Comparison of ENCODE assay signal across 39 cellular contexts in the genomic region with DNA sequence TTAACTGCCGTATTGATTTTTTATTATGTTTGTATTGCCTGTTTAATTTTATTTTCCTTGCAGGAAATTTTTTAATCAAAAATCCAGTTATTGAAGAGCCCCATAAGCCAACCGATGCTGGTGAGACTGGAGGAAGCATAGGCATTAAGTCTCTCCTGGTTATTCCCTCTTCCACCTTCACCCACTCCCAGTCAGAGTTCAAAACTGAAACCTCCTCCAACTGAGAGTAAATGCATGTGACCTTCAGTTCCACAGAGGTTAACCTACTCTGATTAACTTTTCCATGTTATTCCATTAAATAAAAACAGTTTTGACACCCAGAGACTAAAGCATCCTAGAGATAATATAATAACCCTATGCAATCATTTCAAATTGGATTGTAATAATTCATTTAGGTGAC.
"Had no signal": no experiment of that assay in that cellular context is flagged by ENCODE, and none has a peak within 500 bp of the region (broad histone marks: within the 10 kb centered on the region; RNA-seq: fewer than 3 reads in every experiment).

No MANE protein-coding gene starts in this region.

- FAIRE-seq: astrocyte, bronchial epithelial cell had no signal

- H3K27me3 ChIP-seq: adrenal gland, ascending aorta, body of pancreas, brain microvascular endothelial cell, breast epithelium had no signal

- H3K9me3 ChIP-seq: adrenal gland, ascending aorta, body of pancreas, breast epithelium had no signal

- H3K4me1 ChIP-seq: adrenal gland, ascending aorta, breast epithelium had no signal

- H3K36me3 Mint-ChIP-seq: activated naive CD4-positive, alpha-beta T cell treated with anti-CD3 and anti-CD28 coated beads, Interleukin-2, amount 10 ng/mL, durations not matched to agents 7 days and 5 days; activated naive CD4-positive, alpha-beta T cell treated with anti-CD3 and anti-CD28 coated beads, Interleukin-2, amount 50 U/mL, for 24 hours; activated naive CD4-positive, alpha-beta T cell treated with anti-CD3 and anti-CD28 coated beads, Interleukin-2, amount 50 U/mL, for 72 hours; activated naive CD8-positive, alpha-beta T cell; activated naive CD8-positive, alpha-beta T cell treated with anti-CD3 and anti-CD28 coated beads for 36 hours; brain had no signal

- H3K9me3 Mint-ChIP-seq: activated naive CD4-positive, alpha-beta T cell treated with anti-CD3 and anti-CD28 coated beads for 36 hours; activated naive CD4-positive, alpha-beta T cell treated with anti-CD3 and anti-CD28 coated beads, Interleukin-2, amount 10 ng/mL, durations not matched to agents 7 days and 5 days; activated naive CD4-positive, alpha-beta T cell treated with anti-CD3 and anti-CD28 coated beads, Interleukin-2, amount 50 U/mL, for 24 hours; activated naive CD4-positive, alpha-beta T cell treated with anti-CD3 and anti-CD28 coated beads, Interleukin-2, amount 50 U/mL, for 72 hours; activated naive CD8-positive, alpha-beta T cell treated with anti-CD3 and anti-CD28 coated beads for 36 hours; activated naive CD8-positive, alpha-beta T cell treated with anti-CD3 and anti-CD28 coated beads, Interleukin-2, amount 10 ng/mL, durations not matched to agents 7 days and 5 days; activated naive CD8-positive, alpha-beta T cell treated with anti-CD3 and anti-CD28 coated beads, Interleukin-2, amount 50 U/mL, for 24 hours; activated T-cell treated with anti-CD3 and anti-CD28 coated beads, Interleukin-2, amount 50 U/mL, for 24 hours; activated T-cell treated with anti-CD3 and anti-CD28 coated beads, Interleukin-2, amount 50 U/mL, for 4 hours; activated T-cell treated with anti-CD3 and anti-CD28 coated beads, Interleukin-2, amount 50 U/mL, for 72 hours; activated T-helper 1 cell treated with anti-CD3 and anti-CD28 coated beads, Interleukin-12 subunit alpha, Interleukin-12 subunit beta, Interleukin-2, Interleukin-4 antibody, amounts not matched to agents 30 ng/mL and 10 ng/mL and 1 ng/mL, durations not matched to agents 14 hours and 24 hours and 36 hours; activated T-helper 17 cell treated with anti-CD3 and anti-CD28 coated beads, Interleukin-2, amount 50 U/mL, for 72 hours; activated T-helper 2 cell treated with anti-CD3 and anti-CD28 coated beads, Interferon-gamma antibody, Interleukin-2, Interleukin-4, amounts not matched to agents 10 μg/mL and 5 μg/mL and 100 μg/mL, durations not matched to agents 14 hours and 24 hours and 36 hours; central memory CD8-positive, alpha-beta T cell had no signal

- H3K4me3 ChIP-seq: adrenal gland, ascending aorta, body of pancreas, breast epithelium, cardiac muscle cell had no signal

- ATAC-seq: activated naive CD8-positive, alpha-beta T cell treated with anti-CD3 and anti-CD28 coated beads, Interleukin-2, amount 50 U/mL, for 24 hours; activated T-cell treated with anti-CD3 and anti-CD28 coated beads, Interleukin-2, amount 50 U/mL, for 4 hours; body of pancreas had no signal

- H3K4me3 Mint-ChIP-seq: activated naive CD4-positive, alpha-beta T cell treated with anti-CD3 and anti-CD28 coated beads for 36 hours; activated naive CD4-positive, alpha-beta T cell treated with anti-CD3 and anti-CD28 coated beads, Interleukin-2, amount 10 ng/mL, durations not matched to agents 7 days and 5 days; activated naive CD4-positive, alpha-beta T cell treated with anti-CD3 and anti-CD28 coated beads, Interleukin-2, amount 50 U/mL, for 24 hours; activated naive CD8-positive, alpha-beta T cell; activated naive CD8-positive, alpha-beta T cell treated with anti-CD3 and anti-CD28 coated beads for 36 hours; activated naive CD8-positive, alpha-beta T cell treated with anti-CD3 and anti-CD28 coated beads, Interleukin-2, amount 10 ng/mL, durations not matched to agents 7 days and 5 days; activated naive CD8-positive, alpha-beta T cell treated with anti-CD3 and anti-CD28 coated beads, Interleukin-2, amount 50 U/mL, for 24 hours; activated T-cell treated with anti-CD3 and anti-CD28 coated beads, Interleukin-2, amount 50 U/mL, for 24 hours; activated T-cell treated with anti-CD3 and anti-CD28 coated beads, Interleukin-2, amount 50 U/mL, for 4 hours; activated T-helper 1 cell treated with anti-CD3 and anti-CD28 coated beads, Interleukin-12 subunit alpha, Interleukin-12 subunit beta, Interleukin-2, Interleukin-4 antibody, amounts not matched to agents 30 ng/mL and 10 ng/mL and 1 ng/mL, durations not matched to agents 14 hours and 24 hours and 36 hours; activated T-helper 17 cell treated with anti-CD3 and anti-CD28 coated beads, Interleukin-2, amount 50 U/mL, for 72 hours; brain; central memory CD8-positive, alpha-beta T cell had no signal

- H3K36me3 ChIP-seq: adrenal gland, ascending aorta, brain microvascular endothelial cell, breast epithelium, cardiac muscle cell had no signal

- DNase-seq: activated effector memory CD4-positive, alpha-beta T cell treated with anti-CD3 and anti-CD28 coated beads, Interleukin-2, amount 50 U/mL, for 16 hours; activated effector memory CD4-positive, alpha-beta T cell treated with Interleukin-2 at 50 U/mL for 16 hours; activated gamma-delta T cell; activated gamma-delta T cell treated with Interleukin-2 at 50 U/mL for 16 hours; activated naive CD4-positive, alpha-beta T cell; activated naive CD4-positive, alpha-beta T cell treated with anti-CD3 and anti-CD28 coated beads for 36 hours; activated naive CD4-positive, alpha-beta T cell treated with anti-CD3 and anti-CD28 coated beads, Interleukin-2, amount 10 ng/mL, durations not matched to agents 7 days and 5 days; activated naive CD4-positive, alpha-beta T cell treated with anti-CD3 and anti-CD28 coated beads, Interleukin-2, amount 50 U/mL, for 16 hours; activated naive CD8-positive, alpha-beta T cell treated with anti-CD3 and anti-CD28 coated beads for 36 hours; activated naive CD8-positive, alpha-beta T cell treated with anti-CD3 and anti-CD28 coated beads, Interleukin-2, amount 10 ng/mL, durations not matched to agents 7 days and 5 days; activated naive CD8-positive, alpha-beta T cell treated with anti-CD3 and anti-CD28 coated beads, Interleukin-2, amount 50 U/mL, for 24 hours; activated T-cell treated with anti-CD3 and anti-CD28 coated beads, Interleukin-2, amount 50 U/mL, for 1 hour; activated T-cell treated with anti-CD3 and anti-CD28 coated beads, Interleukin-2, amount 50 U/mL, for 24 hours; activated T-cell treated with anti-CD3 and anti-CD28 coated beads, Interleukin-2, amount 50 U/mL, for 4 hours; activated T-cell treated with anti-CD3 and anti-CD28 coated beads, Interleukin-2, amount 50 U/mL, for 48 hours; activated T-cell treated with anti-CD3 and anti-CD28 coated beads, Interleukin-2, amount 50 U/mL, for 72 hours; adrenal gland; amniotic stem cell; amygdala; anterior cingulate cortex; aorta; body of pancreas; brain microvascular endothelial cell; caudate nucleus; central memory CD4-positive, alpha-beta T cell; cerebellar nuclear complex had no signal

- H3K4me1 Mint-ChIP-seq: activated naive CD4-positive, alpha-beta T cell treated with anti-CD3 and anti-CD28 coated beads, Interleukin-2, amount 10 ng/mL, durations not matched to agents 7 days and 5 days; activated naive CD4-positive, alpha-beta T cell treated with anti-CD3 and anti-CD28 coated beads, Interleukin-2, amount 50 U/mL, for 24 hours; activated naive CD8-positive, alpha-beta T cell treated with anti-CD3 and anti-CD28 coated beads, Interleukin-2, amount 10 ng/mL, durations not matched to agents 7 days and 5 days; activated naive CD8-positive, alpha-beta T cell treated with anti-CD3 and anti-CD28 coated beads, Interleukin-2, amount 50 U/mL, for 24 hours; activated T-helper 17 cell treated with anti-CD3 and anti-CD28 coated beads, Interleukin-2, amount 50 U/mL, for 72 hours; brain; central memory CD8-positive, alpha-beta T cell had no signal

- H3K27ac ChIP-seq: adrenal gland, ascending aorta, body of pancreas, brain microvascular endothelial cell, breast epithelium, cardiac muscle cell had no signal

- H3K27ac Mint-ChIP-seq: activated naive CD4-positive, alpha-beta T cell treated with anti-CD3 and anti-CD28 coated beads for 36 hours; activated naive CD4-positive, alpha-beta T cell treated with anti-CD3 and anti-CD28 coated beads, Interleukin-2, amount 10 ng/mL, durations not matched to agents 7 days and 5 days; activated naive CD4-positive, alpha-beta T cell treated with anti-CD3 and anti-CD28 coated beads, Interleukin-2, amount 50 U/mL, for 24 hours; activated naive CD4-positive, alpha-beta T cell treated with anti-CD3 and anti-CD28 coated beads, Interleukin-2, amount 50 U/mL, for 72 hours; activated naive CD8-positive, alpha-beta T cell; activated naive CD8-positive, alpha-beta T cell treated with anti-CD3 and anti-CD28 coated beads for 36 hours; activated naive CD8-positive, alpha-beta T cell treated with anti-CD3 and anti-CD28 coated beads, Interleukin-2, amount 10 ng/mL, durations not matched to agents 7 days and 5 days; activated naive CD8-positive, alpha-beta T cell treated with anti-CD3 and anti-CD28 coated beads, Interleukin-2, amount 50 U/mL, for 24 hours; activated T-cell treated with anti-CD3 and anti-CD28 coated beads, Interleukin-2, amount 50 U/mL, for 24 hours; activated T-cell treated with anti-CD3 and anti-CD28 coated beads, Interleukin-2, amount 50 U/mL, for 72 hours; activated T-helper 1 cell treated with anti-CD3 and anti-CD28 coated beads, Interleukin-12 subunit alpha, Interleukin-12 subunit beta, Interleukin-2, Interleukin-4 antibody, amounts not matched to agents 30 ng/mL and 10 ng/mL and 1 ng/mL, durations not matched to agents 14 hours and 24 hours and 36 hours; activated T-helper 17 cell treated with anti-CD3 and anti-CD28 coated beads, Interleukin-2, amount 50 U/mL, for 72 hours; activated T-helper 2 cell treated with anti-CD3 and anti-CD28 coated beads, Interferon-gamma antibody, Interleukin-2, Interleukin-4, amounts not matched to agents 10 μg/mL and 5 μg/mL and 100 μg/mL, durations not matched to agents 14 hours and 24 hours and 36 hours; brain had no signal

- H3K27me3 Mint-ChIP-seq: brain had no signal
